Comparison of ENCODE assay signal across 17 cellular contexts in the genomic region with DNA sequence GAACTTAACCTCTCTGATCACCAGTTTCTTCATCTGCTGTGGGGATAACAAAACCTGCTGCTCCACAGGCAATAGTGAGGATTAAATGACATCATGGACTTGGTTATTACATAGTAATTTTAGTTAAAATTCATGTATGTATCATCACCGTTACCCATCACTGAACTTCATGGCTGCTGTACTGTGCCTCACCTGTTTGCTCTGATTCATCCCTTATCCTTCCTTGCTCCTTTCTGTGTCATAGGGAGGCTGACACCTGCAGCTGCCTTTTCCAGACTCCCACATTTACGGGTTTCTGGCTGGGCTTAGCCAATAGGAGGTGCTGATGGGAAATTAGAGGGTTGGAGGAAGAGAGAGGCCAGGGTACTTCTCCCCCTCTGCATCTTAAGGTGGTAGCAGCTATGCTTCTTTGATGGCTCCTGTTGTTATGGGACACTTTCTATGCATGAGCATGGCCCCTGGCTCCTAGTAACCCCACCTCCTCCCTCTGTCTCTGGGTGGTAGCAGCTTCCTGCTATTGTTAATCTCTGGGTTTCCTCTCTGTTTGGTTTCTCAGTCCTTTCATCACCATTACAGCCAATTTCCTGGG.
DNase-seq lines count a peak whose midpoint lies in the region; FAIRE-seq and TF ChIP-seq lines count a peak whose summit lies in the region.
"Had no signal": no experiment of that assay in that cellular context is flagged by ENCODE, and none has a peak within 500 bp of the region (broad histone marks: within the 10 kb centered on the region; RNA-seq: fewer than 3 reads in every experiment).

No MANE protein-coding gene starts in this region.

- no peak overlapping the region for H2BK15ac ChIP-seq in H1 (ENCODE audit: low read length)

- TF ChIP-seq CTCF in KMS-11 (conservative IDR thresholded peaks at IDR 0.05; ENCODE audit: low read depth, low read length) (no peak), H1 (IDR thresholded peaks at IDR 0.05; ENCODE audit: control extremely low read depth in 1 of 3, insufficient read depth in 1 of 3, low read depth in 1 of 3, low read length in 3 of 3) (peak in 2 of 3 experiments; percentile 32 to 46; a peak in 2 of 4 replicates), nephron progenitor cell (IDR thresholded peaks at IDR 0.05) (no peak), GM10248 (IDR thresholded peaks at IDR 0.05; ENCODE audit: control extremely low read depth, extremely low read depth, low read depth, missing control alignments) (no peak)

- H3K18ac ChIP-seq in H1 (ENCODE audit: extremely low read depth, low read length): no peak overlapping the region

- H3K4me2 ChIP-seq in KMS-11 (0 out of 2 replicates have a peak overlapping the region, but pooled peaks have one; percentile 7), H1 (ENCODE audit: insufficient read depth in 1 of 2, low read depth in 2 of 2, low read length in 2 of 2) (no peak overlapping the region)

- no peak overlapping the region for H3K56ac ChIP-seq in H1 (replicated peaks; ENCODE audit: insufficient read length, low read depth, low read length)

- no peak overlapping the region for H3K4me3 ChIP-seq in KMS-11 (IDR thresholded peaks at IDR 0.05; ENCODE audit: insufficient read depth, low read depth, low read length)
- H3K4me3 ChIP-seq in H1 (ENCODE audit: extremely low read depth in 1 of 4, insufficient read depth in 2 of 4, low read depth in 3 of 4, low read length in 4 of 4): no peak overlapping the region

- TF ChIP-seq POLR2A in H1 (IDR thresholded peaks at IDR 0.05; ENCODE audit: control extremely low read depth in 1 of 2, low read depth in 2 of 2, low read length in 2 of 2): no peak

- no peak overlapping the region for H3K4me3 Mint-ChIP-seq in nephron progenitor cell
- H3K4me3 Mint-ChIP-seq: B cell; CD4-positive, alpha-beta T cell; IgD-negative memory B cell had no signal

- H3K27ac Mint-ChIP-seq in nephron progenitor cell: no peak overlapping the region
- H3K27ac Mint-ChIP-seq: B cell; CD4-positive, alpha-beta T cell; IgD-negative memory B cell had no signal

- no peaks in the 10 kb centered on the region for H3K4me1 Mint-ChIP-seq in nephron progenitor cell
- H3K4me1 Mint-ChIP-seq: IgD-negative memory B cell had no signal

- no peak overlapping the region for H3K14ac ChIP-seq in H1 (ENCODE audit: insufficient read length)

- no peaks in the 10 kb centered on the region for H3K23me2 ChIP-seq in H1 (ENCODE audit: low read depth, low read length)

- CTCF ChIA-PET in H1 (lab: Charles Lee; ENCODE audit: partially characterized antibody) (interaction anchor here (0.8 to 1.4 kb wide), 6 partner anchors 12 to 158 kb away, joined by 3 to 4 read pairs (median 3); no protein-coding TSS in a partner anchor), GM10248 (lab: Yijun Ruan, JAX) (interaction anchor here (1.1 kb wide), 1 partner anchor 105 kb away, joined by 4 read pairs; no protein-coding TSS in a partner anchor)

- DNase-seq in ELF-1 (ENCODE audit: low read depth, low spot score) (peak; percentile 15), H1 (ENCODE audit: low read depth in 1 of 2, low spot score in 2 of 2) (no peak), iPS DF 19.7 (ENCODE audit: low read depth, low spot score) (peak; percentile 74), nephron progenitor cell (no peak), midbrain (lab: John Stamatoyannopoulos, UW) (no peak), GM10248 (ENCODE audit: extremely low spot score) (no peak), NCI-H345 (lab: John Stamatoyannopoulos, UW) (no peak)
- DNase-seq: ACHN; C1 segment of cervical spinal cord; Calu3; CD4-positive, alpha-beta T cell; DMS 273 treated with DMSO at 0.1 percent for 48 hours; GDM1 had no signal

- H2BK5ac ChIP-seq in H1 (ENCODE audit: low read depth, low read length): no peak overlapping the region

- H2BK12ac ChIP-seq in H1 (ENCODE audit: low read depth, low read length): no peak overlapping the region

- POLR2A ChIA-PET in H1 (lab: Charles Lee; ENCODE audit: partially characterized antibody): interaction anchor here (1.4 kb wide), 1 partner anchor 11 kb away, joined by 5 read pairs; no protein-coding TSS in a partner anchor
- POLR2A ChIA-PET in GM10248 (lab: Yijun Ruan, JAX): no interaction called here

- no peaks in the 10 kb centered on the region for H3K36me3 ChIP-seq in KMS-11 (ENCODE audit: insufficient read depth)
- H3K36me3 ChIP-seq in H1 (ENCODE audit: control insufficient read depth in 2 of 4, insufficient read depth in 4 of 4, low read length in 3 of 4): no peaks in the 10 kb centered on the region

- no peaks in the 10 kb centered on the region for H3K36me3 Mint-ChIP-seq in nephron progenitor cell (ENCODE audit: low read depth)
- H3K36me3 Mint-ChIP-seq: IgD-negative memory B cell had no signal

- H4K20me1 ChIP-seq in KMS-11 (ENCODE audit: insufficient read depth) (no peaks in the 10 kb centered on the region), H1 (replicated peaks in 1 of 2; ENCODE audit: control insufficient read depth in 1 of 2, insufficient read depth in 2 of 2, low read length in 2 of 2) (no peaks in the 10 kb centered on the region)

- no peak for FAIRE-seq in H1 (lab: Jason Lieb, UNC)
- FAIRE-seq: GM19239 had no signal

- H3K23ac ChIP-seq in H1 (ENCODE audit: insufficient read length): no peak overlapping the region

- no peaks in the 10 kb centered on the region for H3K79me1 ChIP-seq in H1 (ENCODE audit: low read depth, low read length)

- no peak for TF ChIP-seq EP300 in H1 (IDR thresholded peaks at IDR 0.05; ENCODE audit: borderline replicate concordance in 1 of 2, low read depth in 2 of 2, low read length in 2 of 2)

- H3K27me3 ChIP-seq in KMS-11 (ENCODE audit: insufficient read depth, low read depth) (no peaks in the 10 kb centered on the region), H1 (replicated peaks in 1 of 4; ENCODE audit: control insufficient read depth in 3 of 4, extremely low read depth in 1 of 4, insufficient read depth in 3 of 4, low read length in 3 of 4) (no peaks in the 10 kb centered on the region)

- H2BK120ac ChIP-seq in H1 (replicated peaks; ENCODE audit: low read depth, low read length): no peak overlapping the region

- H3K27ac ChIP-seq in KMS-11 (no peak overlapping the region), H1 (ENCODE audit: low read depth, low read length) (no peak overlapping the region)

- H3K4me1 ChIP-seq in KMS-11 (ENCODE audit: low read depth, poor library complexity, severe bottlenecking): peaks cover 68% of the 10 kb centered on the region
- peaks cover 2 to 13% (median 8%) of the 10 kb centered on the region in 4 experiments; a peak in 4 of 7 replicates for H3K4me1 ChIP-seq in H1 (replicated peaks in 1 of 4; ENCODE audit: control insufficient read depth in 3 of 4, insufficient read depth in 4 of 4, low read length in 3 of 4)

- H2AFZ ChIP-seq in KMS-11 (ENCODE audit: low read depth) (no peak overlapping the region), H1 (ENCODE audit: low read length) (no peak overlapping the region)

- no peak overlapping the region for H2BK20ac ChIP-seq in H1 (ENCODE audit: low read length)

- H3K9ac ChIP-seq in KMS-11 (no peak overlapping the region), H1 (replicated peaks in 1 of 4; ENCODE audit: extremely low read depth in 1 of 4, low read depth in 3 of 4, low read length in 3 of 4) (no peak overlapping the region)

- WGBS in H1 (ENCODE audit: extremely low coverage in 1 of 2, insufficient coverage in 1 of 2, insufficient read length in 1 of 2, insufficient replicate concordance in 2 of 2, low coverage in 1 of 2, low lambda C conversion rate in 2 of 2, missing lambda C conversion rate in 1 of 2), 2 experiments: 76% methylated on average over 2 of the region's 2 CpGs; no CpG with 5 or more reads in 1 of the 2 experiments

- H3K9me3 Mint-ChIP-seq in nephron progenitor cell: peaks cover 21% of the 10 kb centered on the region
- H3K9me3 Mint-ChIP-seq: CD4-positive, alpha-beta T cell; IgD-negative memory B cell had no signal

- no peak overlapping the region for H2AK5ac ChIP-seq in H1 (ENCODE audit: low read depth, low read length)

- H4K91ac ChIP-seq in H1 (replicated peaks; ENCODE audit: insufficient read length, low read length): no peak overlapping the region

- no peak overlapping the region for H3K4ac ChIP-seq in H1 (replicated peaks; ENCODE audit: insufficient read length, low read depth, low read length)

- peaks cover 22% of the 10 kb centered on the region for H3K27me3 Mint-ChIP-seq in nephron progenitor cell (ENCODE audit: low read depth, poor library complexity)

- H3K79me2 ChIP-seq in KMS-11 (ENCODE audit: insufficient read depth, low read depth): no peaks in the 10 kb centered on the region
- no peaks in the 10 kb centered on the region for H3K79me2 ChIP-seq in H1 (ENCODE audit: control insufficient read depth in 1 of 2, insufficient read depth in 2 of 2, low read length in 2 of 2)

- H4K5ac ChIP-seq in H1 (ENCODE audit: insufficient read length, low read depth, low read length): no peak overlapping the region

- H3K9me3 ChIP-seq in H1 (ENCODE audit: insufficient read depth in 2 of 2, low read depth in 1 of 2, low read length in 1 of 2): 0 out of 4 replicates have a peak, but pooled peaks cover 2% of the 10 kb centered on the region in 2 experiments

- peak; percentile 17 to 34; a peak in 3 of 4 replicates for TF ChIP-seq RAD21 in H1 (IDR thresholded peaks at IDR 0.05 in 1 of 2, conservative IDR thresholded peaks at IDR 0.05 in 1 of 2; ENCODE audit: low read depth in 2 of 2, low read length in 2 of 2)

- H4K8ac ChIP-seq in H1 (ENCODE audit: extremely low read depth, insufficient read depth, low read length): no peak overlapping the region

TF ChIP-seq in H1, 55 proteins besides CTCF, POLR2A, EP300 and RAD21:
- TF ChIP-seq CHD2 (IDR thresholded peaks at IDR 0.05; ENCODE audit: low read length) (no peak), SP1 (IDR thresholded peaks at IDR 0.05; ENCODE audit: low read depth, low read length) (0 out of 2 replicates have a peak, but pooled peaks have one; percentile 8)

Comparison
In these comparisons a context has a peak if more than half of its experiments do, and no peak if none do; other contexts are left out.
1. DNase-seq: peak in ELF-1 (single experiment) and iPS DF 19.7 (single experiment); none in H1 (0 of 2), nephron progenitor cell (single experiment), midbrain (single experiment), GM10248 (single experiment) and NCI-H345 (single experiment).
2. CTCF ChIP-seq: peak in H1 (2 of 3); none in KMS-11 (single experiment), nephron progenitor cell (single experiment) and GM10248 (single experiment).